In the genomic region with DNA sequence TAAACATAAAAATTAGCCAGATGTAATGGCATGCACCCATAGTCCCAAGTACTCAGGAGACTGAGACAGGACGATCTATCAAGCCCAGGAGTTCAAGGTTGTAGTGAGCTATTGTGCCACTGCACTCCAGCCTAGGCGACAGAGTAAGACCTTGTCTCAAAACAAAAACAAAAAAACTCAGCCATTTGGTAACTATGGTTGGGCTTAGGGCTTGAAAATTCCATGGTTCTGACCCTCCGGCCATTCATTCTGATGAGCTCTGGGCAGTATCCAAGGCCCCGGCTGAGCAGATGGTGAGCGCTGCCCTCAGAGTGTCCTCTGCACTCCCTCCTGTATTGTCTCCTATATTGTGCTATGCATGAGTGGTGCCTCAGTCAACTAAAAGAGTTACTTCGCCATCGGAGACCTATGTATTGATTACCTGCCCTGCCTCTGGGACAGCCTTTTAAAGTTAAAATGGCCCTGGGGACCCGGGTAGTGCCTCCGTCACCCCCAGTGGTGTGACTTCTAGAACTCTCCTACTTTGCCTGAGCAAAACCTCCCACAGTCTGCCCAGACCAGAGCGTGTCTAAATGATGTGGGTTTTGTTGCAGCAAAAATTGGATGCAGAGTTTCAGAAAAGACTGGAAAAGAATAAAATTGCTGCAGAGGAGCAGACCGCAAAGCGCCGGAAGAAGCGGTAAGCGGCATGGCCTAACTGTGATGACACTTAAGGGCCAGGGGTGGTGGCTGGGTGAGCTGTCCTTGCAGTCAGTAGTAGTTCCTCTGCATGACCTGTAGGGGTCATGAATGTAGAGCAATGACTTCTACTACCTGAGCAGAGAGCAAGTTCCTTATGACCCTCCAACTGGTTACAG, we compare ENCODE assay signal across 8 cellular contexts. TPM values are rescaled to one million over a fixed set of nuclear protein-coding genes. Genes with fewer than 3 reads are reported as not detected.
DNase-seq lines count a peak whose midpoint lies in the region; ATAC-seq, FAIRE-seq and TF ChIP-seq lines count a peak whose summit lies in the region.

No MANE protein-coding gene starts in this region.

- 62 to 65% methylated on average over 15 of the region's 15 CpGs for WGBS in pancreas, 2 donors
- WGBS in lower leg skin, 2 donors, result 77 to 82% methylated on average over 15 of the region's 15 CpGs

- no peak for FAIRE-seq in pancreas (lab: Jason Lieb, UNC)

- DNase-seq in DMS79 (lab: John Stamatoyannopoulos, UW), result peak; percentile 31
- peak; percentile 28 for DNase-seq in NCI-H748 (lab: John Stamatoyannopoulos, UW; ENCODE audit: unreplicated experiment)
- peak; percentile 70 for DNase-seq in activated CD8-positive, alpha-beta memory T cell treated with anti-CD3 and anti-CD28 coated beads, Interleukin-2, amount 10 ng/mL, durations not matched to agents 7 days and 5 days
- DNase-seq in fibroblast of mammary gland (ENCODE audit: low read depth), result peak; percentile 64
- no peak for DNase-seq in pancreas
- DNase-seq in lower leg skin (ENCODE audit: low spot score in 2 of 2), result no peak

- intact Hi-C loops in pancreas (cut with DNase I), result no loop called here
- intact Hi-C loops in lower leg skin (cut with DNase I; ENCODE audit: low total_unique reads), result no loop called here

- CTCF ChIA-PET in activated CD8-positive, alpha-beta memory T cell treated with anti-CD3 and anti-CD28 coated beads, Interleukin-2, amount 10 ng/mL, durations not matched to agents 7 days and 5 days (lab: Charles Lee), result interaction anchor here (0.6 to 3.3 kb wide), 25 partner anchors 8 to 471 kb away, joined by 3 to 31 read pairs (median 4); a partner anchor contains a TSS

- no peak for TF ChIP-seq POLR2A in lower leg skin (IDR thresholded peaks at IDR 0.05)

- no peaks in the 10 kb centered on the region for H3K27me3 Mint-ChIP-seq in activated CD8-positive, alpha-beta memory T cell treated with anti-CD3 and anti-CD28 coated beads, Interleukin-2, amount 10 ng/mL, durations not matched to agents 7 days and 5 days

- H3K9me3 ChIP-seq in pancreas, result no peaks in the 10 kb centered on the region

- peaks cover 0 to 50% (median 26%) of the 10 kb centered on the region in 3 donors for H3K36me3 ChIP-seq in pancreas

- no peaks in the 10 kb centered on the region for H3K4me1 ChIP-seq in pancreas

- no peak overlapping the region for H3K27ac ChIP-seq in pancreas

- no peak overlapping the region for H3K4me3 ChIP-seq in fibroblast of mammary gland (ENCODE audit: control insufficient read depth, low read depth, low read length)
- H3K4me3 ChIP-seq in pancreas, result no peak overlapping the region
- H3K4me3 ChIP-seq in lower leg skin (ENCODE audit: low read depth, poor library complexity, severe bottlenecking), result no peak overlapping the region

- H3K36me3 Mint-ChIP-seq in activated CD8-positive, alpha-beta memory T cell treated with anti-CD3 and anti-CD28 coated beads, Interleukin-2, amount 10 ng/mL, durations not matched to agents 7 days and 5 days, result peaks cover 46% of the 10 kb centered on the region

- TF ChIP-seq CTCF in fibroblast of mammary gland (conservative IDR thresholded peaks at IDR 0.05; ENCODE audit: control insufficient read depth, insufficient read depth, low read depth, low read length) (peak; percentile 68), pancreas (IDR thresholded peaks at IDR 0.05) (peak; percentile 39 to 71 (median 63)), lower leg skin (IDR thresholded peaks at IDR 0.05) (no peak)

- peak overlapping the region; percentile 35 for H3K27ac Mint-ChIP-seq in activated CD8-positive, alpha-beta memory T cell treated with anti-CD3 and anti-CD28 coated beads, Interleukin-2, amount 10 ng/mL, durations not matched to agents 7 days and 5 days

- H3K9me3 Mint-ChIP-seq in activated CD8-positive, alpha-beta memory T cell treated with anti-CD3 and anti-CD28 coated beads, Interleukin-2, amount 10 ng/mL, durations not matched to agents 7 days and 5 days (ENCODE audit: low read depth), result no peaks in the 10 kb centered on the region

- ATAC-seq in GM19455 (IDR thresholded peaks at IDR 0.05; ENCODE audit: unreplicated experiment), result peak; percentile 90
- ATAC-seq in HG03439 (IDR thresholded peaks at IDR 0.05; ENCODE audit: unreplicated experiment), result peak; percentile 86
- peak; percentile 99 for ATAC-seq in activated CD8-positive, alpha-beta memory T cell treated with anti-CD3 and anti-CD28 coated beads, Interleukin-2, amount 10 ng/mL, durations not matched to agents 7 days and 5 days
- peak; percentile 71 to 97 (median 96) for ATAC-seq in pancreas

- H3K4me1 Mint-ChIP-seq in activated CD8-positive, alpha-beta memory T cell treated with anti-CD3 and anti-CD28 coated beads, Interleukin-2, amount 10 ng/mL, durations not matched to agents 7 days and 5 days, result peaks cover 26% of the 10 kb centered on the region

- H3K27me3 ChIP-seq in pancreas, result no peaks in the 10 kb centered on the region

- no peak overlapping the region for H3K4me3 Mint-ChIP-seq in activated CD8-positive, alpha-beta memory T cell treated with anti-CD3 and anti-CD28 coated beads, Interleukin-2, amount 10 ng/mL, durations not matched to agents 7 days and 5 days

RNA-seq across cellular contexts. Expression of a gene that starts 8.1 kb away (rescaled TPM):
- total RNA-seq in activated CD8-positive, alpha-beta memory T cell treated with anti-CD3 and anti-CD28 coated beads, Interleukin-2, amount 10 ng/mL, durations not matched to agents 7 days and 5 days, result 10 to 100 TPM; 22.2 to 34.5 TPM
- total RNA-seq in pancreas, result 10 to 100 TPM in 4 of 6 donors, 1 to 10 TPM in 2; 9.1 to 13.8 (median 10.8) TPM
- polyA plus RNA-seq in pancreas, result 10 to 100 TPM; 34.3 to 40.1 TPM
- 10 to 100 TPM; 32.8 to 39.9 (median 35.7) TPM for total RNA-seq in lower leg skin

RNA-seq across cellular contexts. Expression of a gene that starts 29.1 kb away (rescaled TPM):
- total RNA-seq in activated CD8-positive, alpha-beta memory T cell treated with anti-CD3 and anti-CD28 coated beads, Interleukin-2, amount 10 ng/mL, durations not matched to agents 7 days and 5 days, result 10 to 100 TPM; 58.1 to 73.7 TPM
- 10 to 100 TPM in 2 of 6 donors, 1 to 10 TPM in 4; 4.8 to 13.5 (median 7.1) TPM for total RNA-seq in pancreas
- 1 to 10 TPM; 4.1 to 8.6 TPM for polyA plus RNA-seq in pancreas
- total RNA-seq in lower leg skin, result 1 to 10 TPM; 2.7 to 6.8 (median 6.4) TPM

RNA-seq across cellular contexts. Expression of a gene that starts 48.0 kb away (rescaled TPM):
- total RNA-seq in activated CD8-positive, alpha-beta memory T cell treated with anti-CD3 and anti-CD28 coated beads, Interleukin-2, amount 10 ng/mL, durations not matched to agents 7 days and 5 days, result not detected
- total RNA-seq in pancreas (not detected), lower leg skin (not detected)
- polyA plus RNA-seq in pancreas, result not detected

Comparison
In these comparisons a context has a peak if more than half of its experiments do, and no peak if none do; other contexts are left out.
1. DNase-seq: peak in DMS79 (single experiment), NCI-H748 (single experiment), activated CD8-positive, alpha-beta memory T cell treated with anti-CD3 and anti-CD28 coated beads, Interleukin-2, amount 10 ng/mL, durations not matched to agents 7 days and 5 days (single experiment) and fibroblast of mammary gland (single experiment); none in pancreas (0 of 6) and lower leg skin (0 of 2).
2. CTCF ChIP-seq: peak in fibroblast of mammary gland (single experiment) and pancreas (4 of 4); none in lower leg skin (0 of 3).
3. RNA of a gene that starts 29.1 kb away (total RNA-seq): 58.1 to 73.7 TPM in activated CD8-positive, alpha-beta memory T cell treated with anti-CD3 and anti-CD28 coated beads, Interleukin-2, amount 10 ng/mL, durations not matched to agents 7 days and 5 days; 4.8 to 13.5 TPM in pancreas and 2.7 to 6.8 TPM in lower leg skin; every median in the first group is over 4 times any median in the second.
4. Peak in every context shown above with its lines, with median percentiles within 50 percentile points of each other: ATAC-seq.